Comparison of ENCODE assay signal across 1 cellular context in genomic region chr1:15186846-15187151, GRCh38.
TF ChIP-seq lines count a peak whose summit lies in the region.

No MANE protein-coding gene starts in this region.

TF ChIP-seq in GM23338, 12 proteins besides CTCF, POLR2A, EP300 and RAD21:
- TF ChIP-seq, protein P1, sequence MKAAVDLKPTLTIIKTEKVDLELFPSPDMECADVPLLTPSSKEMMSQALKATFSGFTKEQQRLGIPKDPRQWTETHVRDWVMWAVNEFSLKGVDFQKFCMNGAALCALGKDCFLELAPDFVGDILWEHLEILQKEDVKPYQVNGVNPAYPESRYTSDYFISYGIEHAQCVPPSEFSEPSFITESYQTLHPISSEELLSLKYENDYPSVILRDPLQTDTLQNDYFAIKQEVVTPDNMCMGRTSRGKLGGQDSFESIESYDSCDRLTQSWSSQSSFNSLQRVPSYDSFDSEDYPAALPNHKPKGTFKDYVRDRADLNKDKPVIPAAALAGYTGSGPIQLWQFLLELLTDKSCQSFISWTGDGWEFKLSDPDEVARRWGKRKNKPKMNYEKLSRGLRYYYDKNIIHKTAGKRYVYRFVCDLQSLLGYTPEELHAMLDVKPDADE (IDR thresholded peaks at IDR 0.05) = no peak
- TF ChIP-seq EZH2phosphoT487 (IDR thresholded peaks at IDR 0.05; ENCODE audit: unreplicated experiment) (no peak), ZNF114 (CRISPR knock-in tag; IDR thresholded peaks at IDR 0.05) (no peak), NANOG (IDR thresholded peaks at IDR 0.05; ENCODE audit: borderline replicate concordance) (no peak), REST (IDR thresholded peaks at IDR 0.05; ENCODE audit: unreplicated experiment) (no peak), POLR2AphosphoS5 (IDR thresholded peaks at IDR 0.05; ENCODE audit: low read depth) (no peak), ZNF331 (CRISPR knock-in tag; IDR thresholded peaks at IDR 0.05; ENCODE audit: low read depth) (no peak), STAT1 (IDR thresholded peaks at IDR 0.05; ENCODE audit: unreplicated experiment) (no peak), ZNF462 (CRISPR knock-in tag; IDR thresholded peaks at IDR 0.05) (no peak), EZH2 (IDR thresholded peaks at IDR 0.05; ENCODE audit: low read depth, unreplicated experiment) (no peak), JUNB (IDR thresholded peaks at IDR 0.05; ENCODE audit: unreplicated experiment) (no peak), CREB1 (CRISPR knock-in tag; IDR thresholded peaks at IDR 0.05; ENCODE audit: low read depth) (no peak)
